Comparison of ENCODE assay signal across 8 cellular contexts in genomic region chrX:119417842-119418241, GRCh38. TPM values are rescaled to one million over a fixed set of nuclear protein-coding genes. Genes with fewer than 3 reads are reported as not detected.
DNase-seq lines count a peak whose midpoint lies in the region; ATAC-seq and TF ChIP-seq lines count a peak whose summit lies in the region.
"Had no signal": no experiment of that assay in that cellular context is flagged by ENCODE, and none has a peak within 500 bp of the region (broad histone marks: within the 10 kb centered on the region; RNA-seq: fewer than 3 reads in every experiment).

No MANE protein-coding gene starts in this region.

- no peaks in the 10 kb centered on the region for H3K36me3 ChIP-seq in WERI-Rb-1
- H3K36me3 ChIP-seq in right lobe of liver = no peaks in the 10 kb centered on the region
- peaks cover 0 to 11% (median 0%) of the 10 kb centered on the region in 3 donors for H3K36me3 ChIP-seq in tibial artery
- H3K36me3 ChIP-seq: thoracic aorta had no signal

- H3K4me1 Mint-ChIP-seq in activated T-cell treated with anti-CD3 and anti-CD28 coated beads, Interleukin-2, amount 50 U/mL, for 24 hours (ENCODE audit: low read depth) = no peaks in the 10 kb centered on the region

- ATAC-seq in right lobe of liver = peak; percentile 75 to 88 (median 87)

- peaks cover 1% of the 10 kb centered on the region for H3K36me3 Mint-ChIP-seq in activated T-cell treated with anti-CD3 and anti-CD28 coated beads, Interleukin-2, amount 50 U/mL, for 24 hours (ENCODE audit: low read depth)

- no peaks in the 10 kb centered on the region for H3K27me3 ChIP-seq in WERI-Rb-1 (ENCODE audit: insufficient read depth, low read depth, severe bottlenecking)
- no peaks in the 10 kb centered on the region for H3K27me3 ChIP-seq in right lobe of liver
- H3K27me3 ChIP-seq in tibial artery = no peaks in the 10 kb centered on the region

- 10% methylated on average over 1 of the region's 1 CpG for WGBS in right lobe of liver (ENCODE audit: insufficient coverage, low coverage, low lambda C conversion rate, missing lambda C conversion rate)

- H3K27me3 Mint-ChIP-seq in activated T-cell treated with anti-CD3 and anti-CD28 coated beads, Interleukin-2, amount 50 U/mL, for 24 hours = no peaks in the 10 kb centered on the region

- H3K4me1 ChIP-seq in right lobe of liver (peaks cover 0 to 7% (median 0%) of the 10 kb centered on the region in 4 donors), tibial artery (no peaks in the 10 kb centered on the region)

- intact Hi-C loops in right lobe of liver (cut with DNase I) = no loop called here
- intact Hi-C loops in tibial artery (cut with DNase I; ENCODE audit: low total_unique reads) = no loop called here

- H3K9me3 Mint-ChIP-seq in activated T-cell treated with anti-CD3 and anti-CD28 coated beads, Interleukin-2, amount 50 U/mL, for 24 hours = no peaks in the 10 kb centered on the region

- in situ Hi-C loops in G401 (cut with HindIII; ENCODE audit: low sequenced_read_pairs) = no loop called here

- H3K4me3 ChIP-seq in WERI-Rb-1 (ENCODE audit: low read depth, low read length) (no peak overlapping the region), right lobe of liver (no peak overlapping the region), tibial artery (no peak overlapping the region)
- H3K4me3 ChIP-seq: thoracic aorta had no signal

- H3K9me3 ChIP-seq in WERI-Rb-1 (ENCODE audit: severe bottlenecking) (no peaks in the 10 kb centered on the region), right lobe of liver (no peaks in the 10 kb centered on the region), tibial artery (no peaks in the 10 kb centered on the region)
- H3K9me3 ChIP-seq: thoracic aorta had no signal

- H3K27ac ChIP-seq in WERI-Rb-1 (no peak overlapping the region), right lobe of liver (no peak overlapping the region), tibial artery (no peak overlapping the region)
- H3K27ac ChIP-seq: thoracic aorta had no signal

- H3K4me3 Mint-ChIP-seq in activated T-cell treated with anti-CD3 and anti-CD28 coated beads, Interleukin-2, amount 50 U/mL, for 24 hours = no peak overlapping the region

- TF ChIP-seq CTCF in WERI-Rb-1 (IDR thresholded peaks at IDR 0.05; ENCODE audit: low read depth, low read length) (peak; percentile 39; the same call in 1 of the 2 replicates), right lobe of liver (IDR thresholded peaks at IDR 0.05) (peak; percentile 34 to 61 (median 49)), tibial artery (IDR thresholded peaks at IDR 0.05) (no peak)

- H3K27ac Mint-ChIP-seq in activated T-cell treated with anti-CD3 and anti-CD28 coated beads, Interleukin-2, amount 50 U/mL, for 24 hours = no peak overlapping the region

- TF ChIP-seq POLR2A in right lobe of liver (IDR thresholded peaks at IDR 0.05) = no peak

- DNase-seq in G401 (ENCODE audit: low spot score) (peak; percentile 18), HT-29 (ENCODE audit: low spot score) (peak; percentile 49), WERI-Rb-1 (no peak), right lobe of liver (no peak), tibial artery (no peak)
- DNase-seq in activated T-cell treated with anti-CD3 and anti-CD28 coated beads, Interleukin-2, amount 50 U/mL, for 24 hours = no peak
- no peak for DNase-seq in stimulated activated CD4-positive, alpha-beta T cell treated with anti-CD3 and anti-CD28 coated beads, Interleukin-15, amount 100 ng/mL, for 24 hours

RNA-seq across cellular contexts. Expression of gene SLC25A43, which starts 18.7 kb away (rescaled TPM):
- total RNA-seq in G401 (2014; rRNA removed; shearing (Covaris generic)) = 12.2 and 17.8 TPM in 2 replicates
- 9.0 and 11.3 TPM in 2 replicates for total RNA-seq in HT-29 (2014; rRNA removed; shearing (Covaris generic))
- 10 to 100 TPM in 2 of 6 experiments, 1 to 10 TPM in 4; 6.4 to 21.5 (median 7.5) TPM for total RNA-seq in right lobe of liver

RNA-seq across cellular contexts. Expression of gene SLC25A5, which starts 50.4 kb away (rescaled TPM):
- total RNA-seq in G401 (2014; rRNA removed; shearing (Covaris generic)) = 127 and 170 TPM in 2 replicates
- total RNA-seq in HT-29 (2014; rRNA removed; shearing (Covaris generic)) = 437 and 452 TPM in 2 replicates
- 100 to 1,000 TPM; 168 to 296 (median 223) TPM for total RNA-seq in right lobe of liver

Comparison
In these comparisons a context has a peak if more than half of its experiments do, and no peak if none do; other contexts are left out.
1. DNase-seq: peak in G401 (single experiment) and HT-29 (single experiment); none in WERI-Rb-1 (single experiment), right lobe of liver (0 of 3), activated T-cell treated with anti-CD3 and anti-CD28 coated beads, Interleukin-2, amount 50 U/mL, for 24 hours (single experiment), tibial artery (0 of 2) and stimulated activated CD4-positive, alpha-beta T cell treated with anti-CD3 and anti-CD28 coated beads, Interleukin-15, amount 100 ng/mL, for 24 hours (single experiment).
2. CTCF ChIP-seq: peak in WERI-Rb-1 (single experiment) and right lobe of liver (4 of 4); none in tibial artery (0 of 2).